In the genomic region with DNA sequence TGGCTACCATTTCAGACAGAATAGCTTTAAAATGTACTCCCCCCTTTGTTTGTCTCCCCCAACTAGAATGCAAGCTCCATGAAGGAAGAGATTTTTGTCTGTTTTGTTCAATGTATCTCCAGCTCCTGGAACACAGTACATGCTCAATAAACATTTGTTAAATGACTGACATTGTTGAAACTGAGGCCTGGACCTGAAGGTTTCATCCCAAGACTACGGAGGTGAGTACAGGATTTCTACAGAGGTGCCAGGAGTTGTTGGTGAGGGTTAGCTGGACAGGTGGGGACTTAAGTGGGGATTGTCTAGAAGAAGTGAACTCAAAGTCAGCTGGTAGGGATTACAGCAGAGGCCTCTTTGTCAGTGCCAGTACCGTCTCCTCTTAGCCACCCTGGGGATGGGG, we compare ENCODE assay signal across 27 cellular contexts. TPM values are rescaled to one million over a fixed set of nuclear protein-coding genes. Genes with fewer than 3 reads are reported as not detected.
DNase-seq lines count a peak whose midpoint lies in the region; ATAC-seq and TF ChIP-seq lines count a peak whose summit lies in the region.
"Had no signal": no experiment of that assay in that cellular context is flagged by ENCODE, and none has a peak within 500 bp of the region (broad histone marks: within the 10 kb centered on the region; RNA-seq: fewer than 3 reads in every experiment).

No MANE protein-coding gene starts in this region.

- H3K4me3 ChIP-seq in HL-60 (replicated peaks; ENCODE audit: insufficient read depth, low read length) (no peak overlapping the region), esophagus squamous epithelium (no peak overlapping the region), smooth muscle cell (no peak overlapping the region)
- H3K4me3 ChIP-seq: cardiac muscle cell, left lung, SK-N-MC, suprapubic skin had no signal

- H3F3A ChIP-seq in smooth muscle cell (ENCODE audit: low read depth): peaks cover 20% of the 10 kb centered on the region

- H3K4me2 ChIP-seq in smooth muscle cell: no peak overlapping the region

- TF ChIP-seq POLR2A in esophagus squamous epithelium (IDR thresholded peaks at IDR 0.05): no peak

- no peaks in the 10 kb centered on the region for H3K9me3 ChIP-seq in esophagus squamous epithelium
- no peaks in the 10 kb centered on the region for H3K9me3 ChIP-seq in smooth muscle cell (replicated peaks; ENCODE audit: low read depth)
- H3K9me3 ChIP-seq: left lung, suprapubic skin had no signal

- H3K36me3 ChIP-seq in esophagus squamous epithelium (peaks cover 0 to 23% (median 8%) of the 10 kb centered on the region in 3 donors), smooth muscle cell (ENCODE audit: low read depth) (no peaks in the 10 kb centered on the region)

- H3K4me1 ChIP-seq in esophagus squamous epithelium: peaks cover 0 to 3% (median 0%) of the 10 kb centered on the region in 3 donors
- H3K4me1 ChIP-seq in smooth muscle cell (ENCODE audit: low read depth): no peaks in the 10 kb centered on the region
- H3K4me1 ChIP-seq: suprapubic skin had no signal

- WGBS in esophagus squamous epithelium, 2 donors: 71 to 75% methylated on average over 2 of the region's 2 CpGs
- 74% methylated on average over 2 of the region's 2 CpGs for WGBS in smooth muscle cell (ENCODE audit: low lambda C conversion rate)

- H3K27ac ChIP-seq in HL-60 (replicated peaks) (peak overlapping the region; percentile 79), esophagus squamous epithelium (peak overlapping the region in 3 of 4 donors; percentile 22 to 73 (median 50)), smooth muscle cell (ENCODE audit: low read depth) (peak overlapping the region; percentile 31)
- H3K27ac ChIP-seq: cardiac muscle cell, RWPE1, SK-N-MC, suprapubic skin had no signal

- intact Hi-C loops in esophagus squamous epithelium (cut with DNase I): no loop called here

- peak; percentile 50 for DNase-seq in SKM-1 treated with dmso at 0.1 percent for 144 hours (lab: John Stamatoyannopoulos, UW; ENCODE audit: unreplicated experiment)
- DNase-seq in SKM-1 (lab: John Stamatoyannopoulos, UW; ENCODE audit: unreplicated experiment): no peak
- no peak for DNase-seq in HL-60 (ENCODE audit: low read depth in 1 of 2, low spot score in 1 of 2)
- DNase-seq in esophagus squamous epithelium (lab: John Stamatoyannopoulos, UW): no peak
- DNase-seq in smooth muscle cell (lab: John Stamatoyannopoulos, UW; ENCODE audit: unreplicated experiment): no peak
- no peak for DNase-seq in GM19238 (ENCODE audit: insufficient read length, low spot score)
- no peak for DNase-seq in AG08396 (ENCODE audit: low spot score)
- DNase-seq: 8988T; activated CD8-positive, alpha-beta T cell treated with anti-CD3 and anti-CD28 coated beads for 36 hours; CD8-positive, alpha-beta T cell; DMS153; left lung; natural killer cell; NCI-H1092; NCI-H187 treated with DMSO at 0.1 percent for 48 hours; NCI-H226; NCI-H748 treated with DMSO at 0.1 percent for 48 hours; stimulated activated CD4-positive, alpha-beta T cell treated with anti-CD3 and anti-CD28 coated beads, Interleukin-4, amount 100 ng/mL, for 4 hours; T-helper 2 cell had no signal

- H3K27me3 ChIP-seq in HL-60 (ENCODE audit: insufficient read depth, poor library complexity, severe bottlenecking) (no peaks in the 10 kb centered on the region), esophagus squamous epithelium (no peaks in the 10 kb centered on the region), smooth muscle cell (ENCODE audit: low read depth) (no peaks in the 10 kb centered on the region)
- H3K27me3 ChIP-seq: cardiac muscle cell, left lung, suprapubic skin had no signal

- TF ChIP-seq CTCF in HL-60 (IDR thresholded peaks at IDR 0.05; ENCODE audit: insufficient read depth, low read length): no peak
- TF ChIP-seq CTCF in esophagus squamous epithelium (IDR thresholded peaks at IDR 0.05): no peak
- TF ChIP-seq CTCF in smooth muscle cell (IDR thresholded peaks at IDR 0.05; ENCODE audit: borderline replicate concordance, insufficient read depth, poor library complexity, severe bottlenecking): no peak

- peaks cover 28% of the 10 kb centered on the region for H4K20me1 ChIP-seq in smooth muscle cell (ENCODE audit: low read depth)

- H3K79me2 ChIP-seq in smooth muscle cell (ENCODE audit: low read depth): no peaks in the 10 kb centered on the region

- no peak overlapping the region for H3K9ac ChIP-seq in smooth muscle cell (ENCODE audit: low read depth)

- H2AFZ ChIP-seq in smooth muscle cell (ENCODE audit: low read depth): no peak overlapping the region

- no peak for ATAC-seq in GM21576 (IDR thresholded peaks at IDR 0.05; ENCODE audit: unreplicated experiment)
- ATAC-seq: activated CD8-positive, alpha-beta T cell treated with anti-CD3 and anti-CD28 coated beads for 36 hours; activated T-helper 17 cell treated with anti-CD3 and anti-CD28 coated beads, Interleukin-2, amount 50 U/mL, for 72 hours; CD8-positive, alpha-beta T cell; esophagus mucosa; natural killer cell; stimulated activated memory B cell treated with anti-CD40 and anti-IgM and Interleukin-4, amounts not matched to agents 10 μg/mL and 1 μg/mL and 100 μg/mL, for 72 hours had no signal

RNA-seq across cellular contexts. Expression of gene VEGFA, which starts 19.4 kb away (rescaled TPM):
- total RNA-seq in esophagus squamous epithelium: 100 to 1,000 TPM in 2 of 4 donors, 10 to 100 TPM in 2; 28.0 to 107 (median 80.8) TPM
- total RNA-seq in smooth muscle cell: 120 and 136 TPM in 2 replicates
- polyA plus RNA-seq in smooth muscle cell: 116 and 143 TPM in 2 replicates
